ENCODE assay signal across 3 cellular contexts in genomic region chr4:87236851-87237250, GRCh38.
TF ChIP-seq lines count a peak whose summit lies in the region.

No MANE protein-coding gene starts in this region.

TF ChIP-seq in HepG2, 621 proteins besides CTCF, POLR2A, EP300 and RAD21:
- TF ChIP-seq MEIS2 (CRISPR knock-in tag; IDR thresholded peaks at IDR 0.05) (no peak), ESRRA (CRISPR knock-in tag; IDR thresholded peaks at IDR 0.05; ENCODE audit: low read depth) (no peak), KAT7 (CRISPR knock-in tag; IDR thresholded peaks at IDR 0.05; ENCODE audit: borderline replicate concordance) (no peak), ZBTB20 (CRISPR knock-in tag; IDR thresholded peaks at IDR 0.05; ENCODE audit: borderline replicate concordance, low read depth) (no peak)

TF ChIP-seq in IMR-90, 13 proteins besides CTCF, POLR2A, EP300 and RAD21:
- TF ChIP-seq USF2 (IDR thresholded peaks at IDR 0.05; ENCODE audit: low read depth, low read length) = no peak
- TF ChIP-seq MXI1 (IDR thresholded peaks at IDR 0.05; ENCODE audit: borderline replicate concordance, low read depth, low read length) = no peak
- TF ChIP-seq CEBPB (IDR thresholded peaks at IDR 0.05; ENCODE audit: low read depth, low read length) = no peak
- no peak for TF ChIP-seq NFE2L2 (IDR thresholded peaks at IDR 0.05; ENCODE audit: low read depth, low read length)
- TF ChIP-seq SMC3 (IDR thresholded peaks at IDR 0.05; ENCODE audit: low read depth, low read length) = no peak
- TF ChIP-seq RCOR1 (IDR thresholded peaks at IDR 0.05; ENCODE audit: insufficient replicate concordance, low read length) = no peak
- TF ChIP-seq FOS (IDR thresholded peaks at IDR 0.05; ENCODE audit: low read depth, low read length) = no peak
- no peak for TF ChIP-seq CHD1 (IDR thresholded peaks at IDR 0.05; ENCODE audit: low read depth, low read length)
- no peak for TF ChIP-seq RFX5 (IDR thresholded peaks at IDR 0.05; ENCODE audit: low read depth, low read length)
- no peak for TF ChIP-seq MAFK (IDR thresholded peaks at IDR 0.05; ENCODE audit: low read depth, low read length)
- TF ChIP-seq BHLHE40 (IDR thresholded peaks at IDR 0.05; ENCODE audit: low read depth, low read length) = no peak
- TF ChIP-seq ELK1 (IDR thresholded peaks at IDR 0.05; ENCODE audit: borderline replicate concordance, low read depth, low read length) = no peak
- TF ChIP-seq MAZ (IDR thresholded peaks at IDR 0.05; ENCODE audit: borderline replicate concordance, low read depth, low read length) = no peak

TF ChIP-seq in K562, 482 proteins besides CTCF, POLR2A, EP300 and RAD21:
- TF ChIP-seq KLF13 (tag; IDR thresholded peaks at IDR 0.05; ENCODE audit: borderline replicate concordance, low read depth) (no peak), LARP7 (IDR thresholded peaks at IDR 0.05) (no peak), HMGN3 (IDR thresholded peaks at IDR 0.05; ENCODE audit: borderline replicate concordance, extremely low read depth, insufficient read length, low read depth, low read length) (no peak), MYBL2 (IDR thresholded peaks at IDR 0.05; ENCODE audit: low read depth) (no peak), MYBL2 (CRISPR knock-in tag; IDR thresholded peaks at IDR 0.05; ENCODE audit: borderline replicate concordance) (no peak), ZNF444 (CRISPR knock-in tag; IDR thresholded peaks at IDR 0.05) (no peak), KDM2B (CRISPR knock-in tag; IDR thresholded peaks at IDR 0.05) (no peak), PREB (CRISPR knock-in tag; IDR thresholded peaks at IDR 0.05) (no peak), DMBX1 (CRISPR knock-in tag; IDR thresholded peaks at IDR 0.05; ENCODE audit: borderline replicate concordance) (no peak)
